In the genomic region with DNA sequence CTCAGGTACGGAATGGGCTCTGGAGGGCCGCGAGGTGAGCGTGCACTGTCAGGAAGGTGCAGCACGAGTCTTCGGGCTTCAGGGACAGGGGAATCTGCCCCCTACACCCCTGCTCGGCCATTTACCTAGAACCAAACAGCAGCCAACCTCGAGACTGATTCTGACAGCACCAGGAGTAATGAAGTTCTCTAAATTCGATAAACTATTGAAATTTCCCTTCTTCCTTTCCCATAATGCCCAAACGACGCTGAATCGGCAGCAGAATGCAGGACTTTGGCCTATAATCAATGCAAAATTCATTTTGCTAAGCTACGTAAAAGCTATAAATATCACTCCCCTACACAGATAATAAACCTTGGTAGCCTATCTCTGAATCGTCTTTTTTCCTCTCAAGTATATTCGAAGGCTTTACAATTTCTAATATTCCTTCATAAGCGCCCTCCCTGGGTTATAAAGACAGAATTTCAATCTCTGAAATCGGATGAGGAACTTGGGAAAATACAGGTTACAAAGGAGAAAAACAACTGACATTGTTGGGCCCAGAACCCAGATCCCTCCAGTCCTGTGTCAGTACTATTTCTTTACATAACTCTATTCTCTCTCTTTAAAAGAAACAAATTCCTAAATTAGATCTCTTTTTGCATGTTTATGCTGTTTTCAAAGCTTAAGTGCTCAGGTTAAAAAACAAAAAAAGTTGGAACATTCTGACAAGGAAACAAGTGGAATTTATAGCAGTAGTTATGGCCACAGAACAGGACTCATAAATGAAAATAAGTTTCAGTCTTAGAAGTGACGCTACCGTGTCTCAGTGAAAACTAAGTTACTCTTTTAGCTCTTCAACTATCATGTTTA, we compare ENCODE assay signal across 9 cellular contexts.
A peak's percentile ranks its signal among the peaks of the same experiment; 100 is the strongest.
DNase-seq lines count a peak whose midpoint lies in the region; ATAC-seq, FAIRE-seq and TF ChIP-seq lines count a peak whose summit lies in the region.
"Had no signal": no experiment of that assay in that cellular context is flagged by ENCODE, and none has a peak within 500 bp of the region (broad histone marks: within the 10 kb centered on the region; RNA-seq: fewer than 3 reads in every experiment).

No MANE protein-coding gene starts in this region.

- no peak overlapping the region for H4K8ac ChIP-seq in mesendoderm (ENCODE audit: low read depth, low read length)

- H3K79me1 ChIP-seq in mesendoderm (ENCODE audit: low read length): no peaks in the 10 kb centered on the region

- H3K23ac ChIP-seq in mesendoderm (ENCODE audit: low read length): no peak overlapping the region

- WGBS in mesendoderm (ENCODE audit: extremely low coverage, insufficient coverage, low lambda C conversion rate): no CpG with 5 or more reads among the region's 19 CpGs

- no peaks in the 10 kb centered on the region for H3K4me1 ChIP-seq in mesendoderm (ENCODE audit: control insufficient read depth, low read depth, low read length)

- no peak overlapping the region for H2BK5ac ChIP-seq in mesendoderm (ENCODE audit: low read length)

- no peaks in the 10 kb centered on the region for H3K79me2 ChIP-seq in mesendoderm (ENCODE audit: control insufficient read depth, insufficient read depth, low read length)

- H3K18ac ChIP-seq in mesendoderm (ENCODE audit: low read length): no peak overlapping the region

- peak overlapping the region; percentile 94 for H3K4me3 Mint-ChIP-seq in activated CD4-positive, alpha-beta T cell treated with anti-CD3 and anti-CD28 coated beads for 36 hours
- H3K4me3 Mint-ChIP-seq in IgD-negative memory B cell: peak overlapping the region; percentile 96 to 97 (median 96)
- peak overlapping the region; percentile 88 for H3K4me3 Mint-ChIP-seq in chondrocyte (ENCODE audit: unreplicated experiment)

- no peak overlapping the region for H2BK15ac ChIP-seq in mesendoderm (replicated peaks; ENCODE audit: low read depth)

- H3K4me1 Mint-ChIP-seq in activated CD4-positive, alpha-beta T cell treated with anti-CD3 and anti-CD28 coated beads for 36 hours: peaks cover 59% of the 10 kb centered on the region
- H3K4me1 Mint-ChIP-seq in IgD-negative memory B cell (peaks cover 45 to 63% (median 48%) of the 10 kb centered on the region in 3 donors), chondrocyte (ENCODE audit: low read depth) (peaks cover 26% of the 10 kb centered on the region)

- H2AK5ac ChIP-seq in mesendoderm (ENCODE audit: low read length): no peak overlapping the region

- H3K4me2 ChIP-seq in mesendoderm (ENCODE audit: low read length): peak overlapping the region; percentile 56

- H3K27me3 Mint-ChIP-seq in activated CD4-positive, alpha-beta T cell treated with anti-CD3 and anti-CD28 coated beads for 36 hours: no peaks in the 10 kb centered on the region
- no peaks in the 10 kb centered on the region for H3K27me3 Mint-ChIP-seq in IgD-negative memory B cell
- H3K27me3 Mint-ChIP-seq in chondrocyte (ENCODE audit: low read depth): no peaks in the 10 kb centered on the region

- H3K9me3 Mint-ChIP-seq in activated CD4-positive, alpha-beta T cell treated with anti-CD3 and anti-CD28 coated beads for 36 hours (ENCODE audit: low read depth): no peaks in the 10 kb centered on the region
- no peaks in the 10 kb centered on the region for H3K9me3 Mint-ChIP-seq in IgD-negative memory B cell
- no peaks in the 10 kb centered on the region for H3K9me3 Mint-ChIP-seq in chondrocyte (ENCODE audit: low read depth)

- no peak overlapping the region for H3K27ac ChIP-seq in mesendoderm (ENCODE audit: low read depth, low read length)

- H3K36me3 ChIP-seq in mesendoderm (ENCODE audit: control insufficient read depth, insufficient read depth, low read length): no peaks in the 10 kb centered on the region

- peak overlapping the region; percentile 84 for H3K9ac ChIP-seq in mesendoderm (ENCODE audit: low read length)

- H3K36me3 Mint-ChIP-seq in activated CD4-positive, alpha-beta T cell treated with anti-CD3 and anti-CD28 coated beads for 36 hours (ENCODE audit: low read depth): no peaks in the 10 kb centered on the region
- no peaks in the 10 kb centered on the region for H3K36me3 Mint-ChIP-seq in IgD-negative memory B cell
- no peaks in the 10 kb centered on the region for H3K36me3 Mint-ChIP-seq in chondrocyte (ENCODE audit: low read depth)

- no peak overlapping the region for H3K4ac ChIP-seq in mesendoderm (ENCODE audit: low read depth, low read length)

- no peak for FAIRE-seq in H54 (lab: Jason Lieb, UNC)
- FAIRE-seq: G401.6 had no signal

- DNase-seq in activated CD4-positive, alpha-beta T cell treated with anti-CD3 and anti-CD28 coated beads for 36 hours: no peak
- DNase-seq in activated CD4-positive, alpha-beta T cell treated with anti-CD3 and anti-CD28 coated beads, Interleukin-2, amount 50 U/mL, for 48 hours: no peak
- DNase-seq in chondrocyte (ENCODE audit: low spot score) (no peak), mesendoderm (no peak), SIG-M5 treated with dmso at 0.1 percent for 504 hours (lab: John Stamatoyannopoulos, UW; ENCODE audit: unreplicated experiment) (no peak), H54 (ENCODE audit: insufficient read length, low spot score) (no peak)

- no peak overlapping the region for H4K5ac ChIP-seq in mesendoderm (ENCODE audit: low read length)

- H3K4me3 ChIP-seq in mesendoderm (ENCODE audit: low read length): peak overlapping the region; percentile 59

- peak overlapping the region; percentile 96 for H3K56ac ChIP-seq in mesendoderm (ENCODE audit: low read length)

- H3K27ac Mint-ChIP-seq in activated CD4-positive, alpha-beta T cell treated with anti-CD3 and anti-CD28 coated beads for 36 hours: peak overlapping the region; percentile 98
- H3K27ac Mint-ChIP-seq in IgD-negative memory B cell (peak overlapping the region; percentile 71 to 98 (median 94)), chondrocyte (ENCODE audit: unreplicated experiment) (peak overlapping the region; percentile 82)

- POLR2A ChIA-PET in activated CD4-positive, alpha-beta T cell treated with anti-CD3 and anti-CD28 coated beads for 36 hours (lab: Charles Lee): interaction anchor here (0.6 to 1.0 kb wide), 5 partner anchors 39 to 451 kb away, joined by 3 read pairs; no protein-coding TSS in a partner anchor

- H2BK120ac ChIP-seq in mesendoderm (ENCODE audit: low read depth, low read length): no peak overlapping the region

- no peak for ATAC-seq in activated CD4-positive, alpha-beta T cell treated with anti-CD3 and anti-CD28 coated beads for 36 hours
- ATAC-seq in GM18870 (IDR thresholded peaks at IDR 0.05; ENCODE audit: unreplicated experiment): no peak

- intact Hi-C loops in activated CD4-positive, alpha-beta T cell treated with anti-CD3 and anti-CD28 coated beads for 36 hours (cut with DNase I, micrococcal nuclease): loop anchor here (1.0 to 10.0 kb wide), 17 partner anchors 49 to 1805 kb away; a partner anchor contains a TSS

- TF ChIP-seq CTCF in chondrocyte (IDR thresholded peaks at IDR 0.05): no peak

- H3K27me3 ChIP-seq in mesendoderm (ENCODE audit: insufficient read depth, low read length, poor library complexity): no peaks in the 10 kb centered on the region

- CTCF ChIA-PET in activated CD4-positive, alpha-beta T cell treated with anti-CD3 and anti-CD28 coated beads for 36 hours (lab: Charles Lee): interaction anchor here (0.8 to 2.1 kb wide), 5 partner anchors 7 to 453 kb away, joined by 3 to 10 read pairs (median 3); no protein-coding TSS in a partner anchor

- no peak for TF ChIP-seq POLR2A in H54 (IDR thresholded peaks at IDR 0.05; ENCODE audit: low read depth, low read length)
